Comparison of ENCODE assay signal across 11 cellular contexts in genomic region chr13:114077938-114078335, GRCh38. TPM values are rescaled to one million over a fixed set of nuclear protein-coding genes. Genes with fewer than 3 reads are reported as not detected.
A peak's percentile ranks its signal among the peaks of the same experiment; 100 is the strongest.
DNase-seq lines count a peak whose midpoint lies in the region; ATAC-seq and TF ChIP-seq lines count a peak whose summit lies in the region.
"Had no signal": no experiment of that assay in that cellular context is flagged by ENCODE, and none has a peak within 500 bp of the region (broad histone marks: within the 10 kb centered on the region; RNA-seq: fewer than 3 reads in every experiment).

No MANE protein-coding gene starts in this region.

- H3K9me3 Mint-ChIP-seq in progenitor cell of endocrine pancreas (ENCODE audit: low read depth) = no peaks in the 10 kb centered on the region

- peak overlapping the region; percentile 69 to 82 (median 70) for H3K27ac ChIP-seq in esophagus muscularis mucosa (replicated peaks in 1 of 4)
- H3K27ac ChIP-seq: neutrophil, VCaP had no signal

- no peak overlapping the region for H3K27ac Mint-ChIP-seq in progenitor cell of endocrine pancreas

- no peak for TF ChIP-seq POLR2A in esophagus muscularis mucosa (IDR thresholded peaks at IDR 0.05; ENCODE audit: low read depth)

- ATAC-seq in GM19463 (IDR thresholded peaks at IDR 0.05; ENCODE audit: unreplicated experiment) (no peak), GM18519 (IDR thresholded peaks at IDR 0.05; ENCODE audit: low FRiP score, unreplicated experiment) (no peak)

- DNase-seq in AG09319 (ENCODE audit: extremely low read depth, low read depth) (peak; percentile 23), NCI-H146 (lab: John Stamatoyannopoulos, UW) (peak; percentile 86), esophagus muscularis mucosa (ENCODE audit: extremely low spot score) (no peak), midbrain (lab: John Stamatoyannopoulos, UW) (peak; percentile 30), progenitor cell of endocrine pancreas (ENCODE audit: low spot score, unreplicated experiment) (no peak)
- no peak for DNase-seq in activated CD4-positive, alpha-beta T cell treated with anti-CD3 and anti-CD28 coated beads for 4 hours
- DNase-seq: DND-41 had no signal

- H3K4me1 ChIP-seq in esophagus muscularis mucosa = peaks cover 4 to 74% (median 38%) of the 10 kb centered on the region in 4 donors

- peak overlapping the region in 2 of 4 donors; percentile 9 to 27 for H3K4me3 ChIP-seq in esophagus muscularis mucosa

- H3K4me3 Mint-ChIP-seq in progenitor cell of endocrine pancreas (ENCODE audit: low read depth) = no peak overlapping the region

- H3K36me3 ChIP-seq in esophagus muscularis mucosa = peaks cover 0 to 21% (median 2%) of the 10 kb centered on the region in 4 donors
- H3K36me3 ChIP-seq: neutrophil had no signal

- intact Hi-C loops in esophagus muscularis mucosa (cut with DNase I) = no loop called here

- no peaks in the 10 kb centered on the region for H3K27me3 Mint-ChIP-seq in progenitor cell of endocrine pancreas

- WGBS in esophagus muscularis mucosa = 26% methylated on average over 13 of the region's 13 CpGs

- H3K4me1 Mint-ChIP-seq in progenitor cell of endocrine pancreas (ENCODE audit: low read depth) = peaks cover 4% of the 10 kb centered on the region

- no peaks in the 10 kb centered on the region for H3K9me3 ChIP-seq in esophagus muscularis mucosa
- H3K9me3 ChIP-seq: neutrophil had no signal

- no peak for TF ChIP-seq EP300 in esophagus muscularis mucosa (IDR thresholded peaks at IDR 0.05)

- no peak for TF ChIP-seq CTCF in AG09319 (IDR thresholded peaks at IDR 0.05; ENCODE audit: low read depth, low read length)
- TF ChIP-seq CTCF in esophagus muscularis mucosa (IDR thresholded peaks at IDR 0.05) = no peak
- TF ChIP-seq CTCF in progenitor cell of endocrine pancreas (IDR thresholded peaks at IDR 0.05; ENCODE audit: unreplicated experiment) = no peak

- H3K27me3 ChIP-seq in esophagus muscularis mucosa = no peaks in the 10 kb centered on the region
- H3K27me3 ChIP-seq: neutrophil had no signal

- peaks cover 2% of the 10 kb centered on the region for H3K36me3 Mint-ChIP-seq in progenitor cell of endocrine pancreas (ENCODE audit: insufficient read depth)

RNA-seq across cellular contexts. Expression of gene RASA3, which starts 54.5 kb away (rescaled TPM):
- 10 to 100 TPM; 29.5 to 38.1 (median 34.6) TPM for total RNA-seq in esophagus muscularis mucosa
- total RNA-seq in progenitor cell of endocrine pancreas = 6.3 and 7.6 TPM in 2 replicates

Comparison
In these comparisons a context has a peak if more than half of its experiments do, and no peak if none do; other contexts are left out.
1. DNase-seq: peak in AG09319 (single experiment), NCI-H146 (single experiment) and midbrain (single experiment); none in esophagus muscularis mucosa (single experiment), progenitor cell of endocrine pancreas (single experiment) and activated CD4-positive, alpha-beta T cell treated with anti-CD3 and anti-CD28 coated beads for 4 hours (0 of 2).